Comparison of ENCODE assay signal across 8 cellular contexts in the genomic region with DNA sequence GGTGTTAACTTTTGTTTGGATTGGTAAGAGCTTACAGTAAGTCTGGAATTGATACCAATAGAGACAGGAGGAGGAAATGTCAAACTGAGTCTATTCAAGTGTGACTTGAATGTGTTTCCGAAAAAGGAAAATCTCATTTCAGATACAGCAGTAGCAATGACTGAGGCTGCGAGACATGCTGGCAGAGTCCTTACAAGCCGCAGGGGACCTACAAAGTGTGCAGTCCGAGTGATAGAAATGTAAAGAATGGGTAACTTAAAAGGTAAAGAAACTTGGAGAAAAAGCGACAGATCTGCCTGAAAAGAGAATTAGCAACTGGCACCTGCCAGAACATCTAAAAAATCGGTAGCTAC. TPM values are rescaled to one million over a fixed set of nuclear protein-coding genes. Genes with fewer than 3 reads are reported as not detected.
A peak's percentile ranks its signal among the peaks of the same experiment; 100 is the strongest.
DNase-seq lines count a peak whose midpoint lies in the region; TF ChIP-seq lines count a peak whose summit lies in the region.

No MANE protein-coding gene starts in this region.

- H3K9me3 Mint-ChIP-seq in H9: no peaks in the 10 kb centered on the region

- H4K91ac ChIP-seq in H9 (ENCODE audit: insufficient read length, low read depth, low read length): no peak overlapping the region

- H3K23me2 ChIP-seq in H9 (ENCODE audit: insufficient read length, low read depth, low read length, poor library complexity, severe bottlenecking): no peaks in the 10 kb centered on the region

- peaks cover 2% of the 10 kb centered on the region; the same call in 1 of the 2 replicates for H3K79me2 ChIP-seq in H9 (ENCODE audit: insufficient read depth, low read length)

- H3T11ph ChIP-seq in H9 (ENCODE audit: low read length): no peak overlapping the region

- H3K4me1 Mint-ChIP-seq in H9: peaks cover 10 to 17% of the 10 kb centered on the region in 2 experiments

- H2BK120ac ChIP-seq in H9 (ENCODE audit: low read depth, low read length, poor library complexity, severe bottlenecking): no peak overlapping the region

- H3K9ac ChIP-seq in H9 (ENCODE audit: extremely low read depth, insufficient read length, low read length): peak overlapping the region; percentile 93
- peak overlapping the region; percentile 84 to 95 for H3K9ac ChIP-seq in stomach smooth muscle (ENCODE audit: low read length in 2 of 2)

- DNase-seq in NCI-H748 (lab: John Stamatoyannopoulos, UW; ENCODE audit: unreplicated experiment): peak; percentile 9
- no peak for DNase-seq in NCI-H748 treated with DMSO at 0.1 percent for 48 hours (lab: John Stamatoyannopoulos, UW)
- no peak for DNase-seq in H9
- peak; percentile 3 for DNase-seq in LoVo (ENCODE audit: low spot score)
- no peak for DNase-seq in astrocyte of the cerebellum (ENCODE audit: low read depth)
- no peak for DNase-seq in kidney epithelial cell (ENCODE audit: low read depth)
- DNase-seq in NCI-H2107 treated with DMSO at 0.1 percent for 48 hours (lab: John Stamatoyannopoulos, UW; ENCODE audit: unreplicated experiment): no peak

- H4K5ac ChIP-seq in H9 (ENCODE audit: insufficient read length, low read depth, low read length): no peak overlapping the region

- H3K36me3 ChIP-seq in kidney epithelial cell (ENCODE audit: control insufficient read depth, insufficient read depth, low read length) (no peaks in the 10 kb centered on the region), stomach smooth muscle (ENCODE audit: control insufficient read depth in 2 of 2, insufficient read depth in 2 of 2, low read length in 2 of 2) (peaks cover 13 to 14% of the 10 kb centered on the region in 2 donors)

- H3K4me2 ChIP-seq in H9 (ENCODE audit: insufficient read depth, insufficient read length, low read length): peak overlapping the region; percentile 71

- in situ Hi-C loops in astrocyte of the cerebellum (cut with HindIII; ENCODE audit: low sequenced_read_pairs): no loop called here

- no peak overlapping the region for H3K56ac ChIP-seq in H9 (ENCODE audit: insufficient read length, low read depth, low read length)

- no peak overlapping the region for H2AK5ac ChIP-seq in H9 (ENCODE audit: insufficient read length, low read length)

- no peak overlapping the region for H3K4ac ChIP-seq in H9 (ENCODE audit: low read depth, low read length)

- H4K20me1 ChIP-seq in H9 (ENCODE audit: control insufficient read depth, insufficient read depth, insufficient read length): no peaks in the 10 kb centered on the region

- H4K8ac ChIP-seq in H9 (replicated peaks; ENCODE audit: insufficient read length, low read depth, low read length): no peak overlapping the region

- H3K27me3 ChIP-seq in H9 (ENCODE audit: insufficient read depth, low read length) (no peaks in the 10 kb centered on the region), kidney epithelial cell (ENCODE audit: control insufficient read depth, insufficient read depth, low read length) (no peaks in the 10 kb centered on the region), stomach smooth muscle (ENCODE audit: control insufficient read depth in 1 of 2, insufficient read depth in 2 of 2, low read length in 2 of 2) (no peaks in the 10 kb centered on the region)

- H3K18ac ChIP-seq in H9 (ENCODE audit: insufficient read length, low read depth, low read length): no peak overlapping the region

- H3K4me1 ChIP-seq in H9 (ENCODE audit: insufficient read depth, low read length): no peaks in the 10 kb centered on the region
- no peaks in the 10 kb centered on the region for H3K4me1 ChIP-seq in stomach smooth muscle (ENCODE audit: control insufficient read depth, insufficient read depth, low read length)

- H3K14ac ChIP-seq in H9 (ENCODE audit: insufficient read depth, low read length): no peak overlapping the region

- no peak overlapping the region for H2BK12ac ChIP-seq in H9 (ENCODE audit: insufficient read length, low read depth, low read length)

- no peak overlapping the region for H2BK20ac ChIP-seq in H9 (ENCODE audit: low read depth, low read length, poor library complexity, severe bottlenecking)

- no peaks in the 10 kb centered on the region for H3K79me1 ChIP-seq in H9 (ENCODE audit: insufficient read depth, low read depth, low read length, poor library complexity, severe bottlenecking)

- peak overlapping the region; percentile 80 for H2AFZ ChIP-seq in H9 (ENCODE audit: low read length)

- no CpG with 5 or more reads among the region's 6 CpGs for WGBS in H9 (ENCODE audit: extremely low coverage, insufficient read length, low lambda C conversion rate)

- H3K27ac ChIP-seq in H9 (ENCODE audit: insufficient read length, low read depth, low read length) (no peak overlapping the region), stomach smooth muscle (ENCODE audit: low read length) (peak overlapping the region; percentile 69)

- TF ChIP-seq CTCF in H9 (conservative IDR thresholded peaks at IDR 0.05): no peak
- TF ChIP-seq CTCF in astrocyte of the cerebellum (IDR thresholded peaks at IDR 0.05; ENCODE audit: low read depth, low read length, missing control alignments): no peak
- TF ChIP-seq CTCF in kidney epithelial cell (IDR thresholded peaks at IDR 0.05; ENCODE audit: insufficient read depth, low read length, poor library complexity, severe bottlenecking): no peak

- H3K36me3 Mint-ChIP-seq in H9 (ENCODE audit: insufficient read depth in 1 of 3, low read depth in 3 of 3): peaks cover 2 to 20% (median 14%) of the 10 kb centered on the region in 3 experiments; a peak in 6 of 7 replicates

- H3K4me3 Mint-ChIP-seq in H9: peak overlapping the region; percentile 88 to 90

- peaks cover 25% of the 10 kb centered on the region for H3K27me3 Mint-ChIP-seq in H9 (ENCODE audit: low read depth)

- no peak overlapping the region for H2BK15ac ChIP-seq in H9 (ENCODE audit: low read depth, low read length)

- H3K27ac Mint-ChIP-seq in H9: peak overlapping the region; percentile 81 to 96 (median 95)

- H3K4me3 ChIP-seq in astrocyte of the cerebellum (ENCODE audit: low read depth, low read length) (peak overlapping the region; percentile 90), kidney epithelial cell (ENCODE audit: low read depth, low read length) (peak overlapping the region; percentile 94), stomach smooth muscle (ENCODE audit: low read length in 2 of 2) (peak overlapping the region; percentile 93 to 97)

- H3K23ac ChIP-seq in H9 (ENCODE audit: insufficient read length, low read depth, low read length): no peak overlapping the region

- H3K9me3 ChIP-seq in H9 (ENCODE audit: control insufficient read depth, low read depth, low read length) (no peaks in the 10 kb centered on the region), stomach smooth muscle (ENCODE audit: control insufficient read depth in 2 of 2, low read length in 2 of 2) (no peaks in the 10 kb centered on the region)

- no peak overlapping the region for H2BK5ac ChIP-seq in H9 (ENCODE audit: insufficient read length, low read length)

RNA-seq across cellular contexts. Expression of a gene that starts 0.4 kb away (rescaled TPM):
- total RNA-seq in H9 (2021): 16.6 and 18.4 TPM in 2 replicates
- 7.6 and 8.7 TPM in 2 replicates for total RNA-seq in kidney epithelial cell

Comparison
In these comparisons a context has a peak if more than half of its experiments do, and no peak if none do; other contexts are left out.
1. DNase-seq: peak in NCI-H748 (single experiment) and LoVo (single experiment); none in NCI-H748 treated with DMSO at 0.1 percent for 48 hours (single experiment), H9 (single experiment), astrocyte of the cerebellum (single experiment), kidney epithelial cell (single experiment) and NCI-H2107 treated with DMSO at 0.1 percent for 48 hours (single experiment).
2. Peak in every context shown above with its lines, with median percentiles within 50 percentile points of each other: H3K4me3 ChIP-seq.